In the genomic region with DNA sequence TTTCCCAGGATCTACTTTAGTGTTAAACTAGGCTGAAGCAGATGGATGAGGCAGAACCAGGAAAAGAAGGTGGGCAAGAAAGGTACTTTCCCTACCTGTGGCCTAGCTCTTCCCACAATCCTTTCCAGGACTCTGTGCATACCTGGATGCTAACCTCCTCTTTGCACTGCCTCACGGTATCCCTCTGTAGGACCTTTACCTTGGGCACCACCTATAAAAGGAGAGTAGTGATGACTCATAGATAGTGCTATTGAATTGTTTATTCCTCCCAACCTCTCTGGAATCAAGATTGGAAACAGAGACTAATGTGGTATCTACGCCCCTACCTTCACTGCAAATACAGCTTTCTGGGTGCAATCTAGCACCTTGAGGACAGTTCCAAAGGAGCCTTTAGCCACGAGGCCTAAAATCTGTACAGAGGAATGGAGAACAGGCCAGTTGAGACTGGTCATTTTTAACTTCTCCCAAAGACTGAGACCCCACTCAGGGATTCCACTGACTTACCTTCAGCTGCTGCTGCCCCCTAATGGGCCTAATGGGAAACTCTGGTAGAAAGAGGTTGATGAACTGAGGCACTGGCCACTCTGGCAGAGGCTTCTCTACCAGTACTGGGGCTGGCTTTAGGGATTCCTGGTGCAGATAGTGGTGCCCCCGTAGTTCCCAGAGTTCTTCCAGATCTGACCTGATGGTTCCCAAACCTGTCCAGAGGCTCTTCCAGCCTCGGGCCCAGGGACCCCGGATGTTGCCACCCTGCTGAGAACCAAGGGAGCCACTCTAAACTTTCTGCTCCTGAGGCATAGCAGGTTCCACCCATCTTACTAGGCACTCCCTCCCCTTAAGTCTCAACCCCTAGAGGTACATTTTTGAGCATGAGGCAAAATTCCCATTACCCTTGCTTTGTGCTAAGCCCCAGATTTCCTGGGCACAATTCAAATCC, we compare ENCODE assay signal across 8 cellular contexts. TPM values are rescaled to one million over a fixed set of nuclear protein-coding genes. Genes with fewer than 3 reads are reported as not detected.
DNase-seq lines count a peak whose midpoint lies in the region; ATAC-seq, FAIRE-seq and TF ChIP-seq lines count a peak whose summit lies in the region.

No MANE protein-coding gene starts in this region.

- CTCF ChIA-PET in AG04449 (lab: Yijun Ruan, JAX), result interaction anchor here (0.6 to 7.2 kb wide), 26 partner anchors 10 to 347 kb away, joined by 3 to 100 read pairs (median 4); partner anchors contain the start of genes BLTP2, PIGS and SPAG5

- no peaks in the 10 kb centered on the region for H3K4me1 ChIP-seq in kidney (ENCODE audit: control insufficient read depth in 1 of 2, insufficient read depth in 1 of 2, low read depth in 1 of 2, low read length in 2 of 2)

- TF ChIP-seq CTCF in AG04449 (IDR thresholded peaks at IDR 0.05; ENCODE audit: insufficient read depth, low read length, missing control alignments) (peak; percentile 69), GM12873 (IDR thresholded peaks at IDR 0.05; ENCODE audit: insufficient read depth, low read depth, low read length, missing control alignments) (peak; percentile 74), kidney (IDR thresholded peaks at IDR 0.05; ENCODE audit: borderline replicate concordance, extremely low read depth, insufficient read depth) (peak; percentile 66)

- H3K9ac ChIP-seq in kidney (ENCODE audit: low read length in 2 of 2), result no peak overlapping the region

- intact Hi-C loops in kidney (cut with DNase I), result loop anchor here (10.0 kb wide), 1 partner anchor 118 kb away; no protein-coding TSS in a partner anchor

- in situ Hi-C loops in SK-MEL-5 (cut with HindIII; ENCODE audit: low pct_unique_long_range_greater_than_20kb, low sequenced_read_pairs) (no loop called here), T47D (cut with HindIII; ENCODE audit: low pct_unique_long_range_greater_than_20kb, low sequenced_read_pairs) (no loop called here)

- H3K27me3 Mint-ChIP-seq in stimulated activated naive B cell treated with anti-CD40 and anti-IgM and Interleukin-4, amounts not matched to agents 10 μg/mL and 1 μg/mL and 100 μg/mL, for 72 hours, result no peaks in the 10 kb centered on the region

- POLR2A ChIA-PET in AG04449 (lab: Yijun Ruan, JAX), result no interaction called here

- H3K36me3 Mint-ChIP-seq in stimulated activated naive B cell treated with anti-CD40 and anti-IgM and Interleukin-4, amounts not matched to agents 10 μg/mL and 1 μg/mL and 100 μg/mL, for 72 hours, result peaks cover 66 to 72% of the 10 kb centered on the region in 2 donors

- H3K4me1 Mint-ChIP-seq in stimulated activated naive B cell treated with anti-CD40 and anti-IgM and Interleukin-4, amounts not matched to agents 10 μg/mL and 1 μg/mL and 100 μg/mL, for 72 hours, result peaks cover 40 to 50% of the 10 kb centered on the region in 2 donors

- no peaks in the 10 kb centered on the region for H3K9me3 Mint-ChIP-seq in stimulated activated naive B cell treated with anti-CD40 and anti-IgM and Interleukin-4, amounts not matched to agents 10 μg/mL and 1 μg/mL and 100 μg/mL, for 72 hours

- FAIRE-seq in kidney (lab: Jason Lieb, UNC), result no peak

- no peak for DNase-seq in AG04449 (ENCODE audit: low read depth, low spot score)
- DNase-seq in SK-MEL-5 (ENCODE audit: low read depth, low spot score), result peak; percentile 60
- peak; percentile 42 to 51 for DNase-seq in T47D (ENCODE audit: low read depth in 1 of 2, low spot score in 1 of 2)
- DNase-seq in kidney, result no peak
- DNase-seq in stimulated activated naive B cell treated with anti-CD40 and anti-IgM and Interleukin-4, amounts not matched to agents 10 μg/mL and 1 μg/mL and 100 μg/mL, for 72 hours, result no peak
- no peak for DNase-seq in HK-2 (ENCODE audit: unreplicated experiment)

- peak in 1 of 2 donors; percentile 51 for ATAC-seq in stimulated activated naive B cell treated with anti-CD40 and anti-IgM and Interleukin-4, amounts not matched to agents 10 μg/mL and 1 μg/mL and 100 μg/mL, for 72 hours (replicated peaks)
- no peak for ATAC-seq in GM21390 (IDR thresholded peaks at IDR 0.05; ENCODE audit: unreplicated experiment)

- H3K4me3 ChIP-seq in AG04449 (ENCODE audit: low read depth, low read length) (no peak overlapping the region), kidney (ENCODE audit: low read length in 2 of 2) (peak overlapping the region in 1 of 2 donors; percentile 18)

- peak overlapping the region; percentile 80 for H3K27ac Mint-ChIP-seq in stimulated activated naive B cell treated with anti-CD40 and anti-IgM and Interleukin-4, amounts not matched to agents 10 μg/mL and 1 μg/mL and 100 μg/mL, for 72 hours

- no peak overlapping the region for H3K27ac ChIP-seq in kidney (ENCODE audit: low read depth in 2 of 2, low read length in 2 of 2)

- H3K4me3 Mint-ChIP-seq in stimulated activated naive B cell treated with anti-CD40 and anti-IgM and Interleukin-4, amounts not matched to agents 10 μg/mL and 1 μg/mL and 100 μg/mL, for 72 hours, result no peak overlapping the region

- no peaks in the 10 kb centered on the region for H3K9me3 ChIP-seq in kidney (ENCODE audit: control insufficient read depth in 1 of 2, low read length in 2 of 2)

- H3K36me3 ChIP-seq in kidney (ENCODE audit: control insufficient read depth in 1 of 2, insufficient read depth in 2 of 2, low read length in 2 of 2), result peaks cover 27 to 30% of the 10 kb centered on the region in 2 donors

RNA-seq across cellular contexts. Expression of gene RSKR, which starts 0.8 kb away (rescaled TPM):
- total RNA-seq in SK-MEL-5 (2014; rRNA removed; shearing (Covaris generic)), result 3.4 and 4.8 TPM in 2 replicates
- polyA plus RNA-seq in SK-MEL-5 (2015; cell fraction: cytosol; rRNA removed), result 2.9 and 4.6 TPM in 2 replicates
- polyA plus RNA-seq in SK-MEL-5 (2015; cell fraction: nucleus; rRNA removed), result 90.7 and 105 TPM in 2 replicates
- total RNA-seq in kidney, result 10.2 TPM
- polyA plus RNA-seq in kidney (ENCODE audit: insufficient read depth, low read depth, low replicate concordance), result 4.1 TPM

RNA-seq across cellular contexts. Expression of gene SPAG5, which starts 14.4 kb away (rescaled TPM):
- total RNA-seq in SK-MEL-5 (2014; rRNA removed; shearing (Covaris generic)), result 33.5 and 44.0 TPM in 2 replicates
- polyA plus RNA-seq in SK-MEL-5 (2015; cell fraction: cytosol; rRNA removed), result 34.4 and 40.9 TPM in 2 replicates
- polyA plus RNA-seq in SK-MEL-5 (2015; cell fraction: nucleus; rRNA removed), result 208 and 287 TPM in 2 replicates
- 7.4 TPM for total RNA-seq in kidney
- polyA plus RNA-seq in kidney (ENCODE audit: insufficient read depth, low read depth, low replicate concordance), result 123 TPM

RNA-seq across cellular contexts. Expression of gene BLTP2, which starts 31.8 kb away (rescaled TPM):
- 146 and 160 TPM in 2 replicates for total RNA-seq in SK-MEL-5 (2014; rRNA removed; shearing (Covaris generic))
- polyA plus RNA-seq in SK-MEL-5 (2015; cell fraction: cytosol; rRNA removed), result 76.0 and 105 TPM in 2 replicates
- 109 and 197 TPM in 2 replicates for polyA plus RNA-seq in SK-MEL-5 (2015; cell fraction: nucleus; rRNA removed)
- 140 TPM for total RNA-seq in kidney
- 35.1 TPM for polyA plus RNA-seq in kidney (ENCODE audit: insufficient read depth, low read depth, low replicate concordance)

RNA-seq across cellular contexts. Expression of gene ALDOC, which starts 36.5 kb away (rescaled TPM):
- total RNA-seq in SK-MEL-5 (2014; rRNA removed; shearing (Covaris generic)), result 22.5 and 24.2 TPM in 2 replicates
- polyA plus RNA-seq in SK-MEL-5 (2015; cell fraction: cytosol; rRNA removed), result 3.8 and 7.7 TPM in 2 replicates
- 2.1 and 3.9 TPM in 2 replicates for polyA plus RNA-seq in SK-MEL-5 (2015; cell fraction: nucleus; rRNA removed)
- 7.1 TPM for total RNA-seq in kidney
- 21.9 TPM for polyA plus RNA-seq in kidney (ENCODE audit: insufficient read depth, low read depth, low replicate concordance)

RNA-seq across cellular contexts. Expression of gene PIGS, which starts 41.9 kb away (rescaled TPM):
- total RNA-seq in SK-MEL-5 (2014; rRNA removed; shearing (Covaris generic)), result 45.4 and 46.6 TPM in 2 replicates
- polyA plus RNA-seq in SK-MEL-5 (2015; cell fraction: cytosol; rRNA removed), result 143 and 147 TPM in 2 replicates
- polyA plus RNA-seq in SK-MEL-5 (2015; cell fraction: nucleus; rRNA removed), result 69.7 and 75.6 TPM in 2 replicates
- total RNA-seq in kidney, result 75.0 TPM
- polyA plus RNA-seq in kidney (ENCODE audit: insufficient read depth, low read depth, low replicate concordance), result 60.6 TPM

Comparison
In these comparisons a context has a peak if more than half of its experiments do, and no peak if none do; other contexts are left out.
1. DNase-seq: peak in SK-MEL-5 (single experiment) and T47D (2 of 2); none in AG04449 (single experiment), kidney (single experiment), stimulated activated naive B cell treated with anti-CD40 and anti-IgM and Interleukin-4, amounts not matched to agents 10 μg/mL and 1 μg/mL and 100 μg/mL, for 72 hours (single experiment) and HK-2 (single experiment).
2. Peak in every context shown above with its lines, with median percentiles within 50 percentile points of each other: CTCF ChIP-seq.